In the genomic region with DNA sequence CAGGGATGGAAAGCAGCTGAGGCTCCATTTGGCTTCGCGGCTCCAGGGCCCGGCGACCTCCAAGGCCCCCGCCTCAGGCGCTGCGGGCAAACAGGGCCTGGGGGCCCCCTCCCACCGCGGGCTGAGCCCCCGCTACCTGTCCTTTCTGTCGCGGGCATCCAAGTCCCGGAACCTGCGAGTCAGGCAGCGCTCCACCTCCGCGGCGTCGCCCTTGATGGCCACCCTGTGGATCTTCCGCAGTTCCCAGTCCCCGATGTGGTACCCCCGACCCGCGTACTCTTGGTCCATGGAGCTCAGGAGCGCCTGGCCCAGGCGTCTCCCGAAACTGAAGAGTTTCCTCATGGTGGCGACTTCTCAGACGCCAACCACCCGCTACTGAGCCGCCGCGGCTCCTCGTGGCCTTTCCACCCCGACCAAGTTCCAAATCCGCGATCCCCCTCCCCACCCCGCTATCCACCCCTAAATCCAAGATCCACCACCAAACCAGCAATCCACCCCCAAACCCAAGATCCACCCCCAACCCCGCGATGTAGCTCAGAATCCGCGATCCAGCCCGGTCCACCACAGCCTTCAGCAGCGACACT, we compare ENCODE assay signal across 8 cellular contexts.
DNase-seq lines count a peak whose midpoint lies in the region; ATAC-seq and TF ChIP-seq lines count a peak whose summit lies in the region.

No MANE protein-coding gene starts in this region.

- peaks cover 62% of the 10 kb centered on the region for H3K27me3 Mint-ChIP-seq in activated T-cell treated with anti-CD3 and anti-CD28 coated beads, Interleukin-2, amount 50 U/mL, for 72 hours (ENCODE audit: low read depth)

- WGBS in sigmoid colon, 2 donors = 3 to 6% methylated on average over 44 of the region's 44 CpGs

- no peaks in the 10 kb centered on the region for H3K36me3 ChIP-seq in H7 (replicated peaks; ENCODE audit: control insufficient read depth, insufficient read depth, low read length)
- H3K36me3 ChIP-seq in right atrium auricular region = no peaks in the 10 kb centered on the region
- no peaks in the 10 kb centered on the region for H3K36me3 ChIP-seq in sigmoid colon

- TF ChIP-seq CTCF in right atrium auricular region (IDR thresholded peaks at IDR 0.05) (no peak), sigmoid colon (IDR thresholded peaks at IDR 0.05) (no peak)

- H3K36me3 Mint-ChIP-seq in activated T-cell treated with anti-CD3 and anti-CD28 coated beads, Interleukin-2, amount 50 U/mL, for 72 hours (ENCODE audit: insufficient read depth in 2 of 2) = no peaks in the 10 kb centered on the region

- no peaks in the 10 kb centered on the region for H3K9me3 Mint-ChIP-seq in activated T-cell treated with anti-CD3 and anti-CD28 coated beads, Interleukin-2, amount 50 U/mL, for 72 hours

- no peak for TF ChIP-seq POLR2A in sigmoid colon (IDR thresholded peaks at IDR 0.05)

- DNase-seq in H7 (peak; percentile 59), right atrium auricular region (ENCODE audit: low spot score) (no peak), sigmoid colon (no peak), NCI-H2196 treated with DMSO at 0.1 percent for 48 hours (lab: John Stamatoyannopoulos, UW; ENCODE audit: unreplicated experiment) (no peak), NAMALWA (ENCODE audit: low spot score) (no peak), NOMO-1 (lab: John Stamatoyannopoulos, UW; ENCODE audit: unreplicated experiment in 2 of 2) (no peak), NK-92 (lab: John Stamatoyannopoulos, UW; ENCODE audit: unreplicated experiment) (no peak)
- DNase-seq in activated T-cell treated with anti-CD3 and anti-CD28 coated beads, Interleukin-2, amount 50 U/mL, for 72 hours = no peak

- TF ChIP-seq EP300 in sigmoid colon (IDR thresholded peaks at IDR 0.05) = no peak

- H3K4me3 ChIP-seq in H7 (ENCODE audit: insufficient read depth, low read depth, low read length) (peak overlapping the region; percentile 86), right atrium auricular region (peak overlapping the region; percentile 26 to 45), sigmoid colon (peak overlapping the region in 3 of 4 donors; percentile 32 to 45 (median 37))

- peak; percentile 31 to 49 for ATAC-seq in activated T-cell treated with anti-CD3 and anti-CD28 coated beads, Interleukin-2, amount 50 U/mL, for 72 hours (replicated peaks in 1 of 2)

- H3K4me1 ChIP-seq in right atrium auricular region (peaks cover 0 to 20% of the 10 kb centered on the region in 2 donors), sigmoid colon (peaks cover 0 to 19% (median 18%) of the 10 kb centered on the region in 4 donors)

- H3K27ac ChIP-seq in right atrium auricular region = no peak overlapping the region
- H3K27ac ChIP-seq in sigmoid colon = no peak overlapping the region

- H3K4me1 Mint-ChIP-seq in activated T-cell treated with anti-CD3 and anti-CD28 coated beads, Interleukin-2, amount 50 U/mL, for 72 hours (ENCODE audit: low read depth) = peaks cover 6% of the 10 kb centered on the region

- intact Hi-C loops in sigmoid colon (cut with DNase I) = no loop called here

- peak overlapping the region; percentile 88 to 97 for H3K4me3 Mint-ChIP-seq in activated T-cell treated with anti-CD3 and anti-CD28 coated beads, Interleukin-2, amount 50 U/mL, for 72 hours

- no peaks in the 10 kb centered on the region for H3K9me3 ChIP-seq in right atrium auricular region
- no peaks in the 10 kb centered on the region for H3K9me3 ChIP-seq in sigmoid colon

- H3K27ac Mint-ChIP-seq in activated T-cell treated with anti-CD3 and anti-CD28 coated beads, Interleukin-2, amount 50 U/mL, for 72 hours = no peak overlapping the region

- no peaks in the 10 kb centered on the region for H3K27me3 ChIP-seq in H7 (ENCODE audit: control insufficient read depth, insufficient read depth, low read length)
- peaks cover 13 to 24% of the 10 kb centered on the region in 2 donors for H3K27me3 ChIP-seq in right atrium auricular region
- peaks cover 26 to 65% (median 40%) of the 10 kb centered on the region in 3 donors for H3K27me3 ChIP-seq in sigmoid colon

Comparison
In these comparisons a context has a peak if more than half of its experiments do, and no peak if none do; other contexts are left out.
1. H3K4me3 ChIP-seq: peak in every context shown above with its lines; median percentile 86 in H7; 37 in sigmoid colon; 36 in right atrium auricular region.